ENCODE assay signal across 12 cellular contexts in genomic region chr2:134504586-134505336, GRCh38.
DNase-seq lines count a peak whose midpoint lies in the region; ATAC-seq and TF ChIP-seq lines count a peak whose summit lies in the region.
"Had no signal": no experiment of that assay in that cellular context is flagged by ENCODE, and none has a peak within 500 bp of the region (broad histone marks: within the 10 kb centered on the region; RNA-seq: fewer than 3 reads in every experiment).

No MANE protein-coding gene starts in this region.

- H3K4me3 ChIP-seq in HCT116 (replicated peaks in 1 of 2; ENCODE audit: low read depth in 1 of 2, low read length in 2 of 2) (no peak overlapping the region), mesenchymal stem cell (ENCODE audit: insufficient read depth in 1 of 2, low read depth in 1 of 2, low read length in 2 of 2) (no peak overlapping the region), tibial nerve (no peak overlapping the region)

- 70% methylated on average over 5 of the region's 5 CpGs for WGBS in mesenchymal stem cell
- WGBS in tibial nerve, 2 donors, result 78 to 86% methylated on average over 5 of the region's 5 CpGs

- no peak overlapping the region for H4K91ac ChIP-seq in mesenchymal stem cell (ENCODE audit: low read length)

- H2AK5ac ChIP-seq in mesenchymal stem cell (ENCODE audit: low read length, severe bottlenecking), result peak overlapping the region; percentile 1

- no peak for TF ChIP-seq CTCF in HCT116 (IDR thresholded peaks at IDR 0.05 in 2 of 3, conservative IDR thresholded peaks at IDR 0.05 in 1 of 3; ENCODE audit: borderline replicate concordance in 1 of 3, insufficient read depth in 1 of 3, low read depth in 2 of 3, low read length in 2 of 3)
- TF ChIP-seq CTCF in RWPE1 (conservative IDR thresholded peaks at IDR 0.05; ENCODE audit: low read depth), result no peak
- TF ChIP-seq CTCF in tibial nerve (IDR thresholded peaks at IDR 0.05), result no peak

- no peaks in the 10 kb centered on the region for H3K9me2 ChIP-seq in HCT116 (ENCODE audit: insufficient read depth)

- H3K14ac ChIP-seq in mesenchymal stem cell (ENCODE audit: low read length in 2 of 2), result no peak overlapping the region

- RAD21 ChIA-PET in HCT116 (lab: Charles Lee; ENCODE audit: low non-redundant PET in 1 of 2, low total read pairs in 2 of 2, uncharacterized antibody in 2 of 2, unreplicated experiment in 2 of 2), result no interaction called here

- no peak for TF ChIP-seq EP300 in tibial nerve (IDR thresholded peaks at IDR 0.05)

- H2BK12ac ChIP-seq in mesenchymal stem cell (ENCODE audit: low read length in 2 of 2), result no peak overlapping the region

- H3K23ac ChIP-seq in mesenchymal stem cell (ENCODE audit: low read length in 2 of 2), result no peak overlapping the region

- intact Hi-C loops in HCT116 (cut with micrococcal nuclease), result no loop called here

- TF ChIP-seq POLR2A in HCT116 (IDR thresholded peaks at IDR 0.05; ENCODE audit: borderline replicate concordance, extremely low read depth, insufficient read depth, insufficient read length) (no peak), tibial nerve (IDR thresholded peaks at IDR 0.05) (no peak)

- H3K27me3 ChIP-seq in HCT116 (ENCODE audit: insufficient read depth, low read length) (peaks cover 8% of the 10 kb centered on the region; the same call in 1 of the 2 replicates), mesenchymal stem cell (ENCODE audit: control insufficient read depth in 1 of 2, insufficient read depth in 1 of 2, low read length in 2 of 2) (peaks cover 0 to 39% of the 10 kb centered on the region in 2 experiments), tibial nerve (no peaks in the 10 kb centered on the region)

- ATAC-seq in HCT116, result no peak
- ATAC-seq in esophagus mucosa, result peak; percentile 97
- ATAC-seq in GM18517 (IDR thresholded peaks at IDR 0.05; ENCODE audit: unreplicated experiment), result no peak

- no peak overlapping the region for H3K4ac ChIP-seq in mesenchymal stem cell (ENCODE audit: low read depth in 1 of 2, low read length in 2 of 2)

- H3K79me1 ChIP-seq in mesenchymal stem cell (replicated peaks; ENCODE audit: low read length, poor library complexity, severe bottlenecking), result peaks cover 22% of the 10 kb centered on the region

- no peak overlapping the region for H2BK15ac ChIP-seq in mesenchymal stem cell (ENCODE audit: low read depth, poor library complexity, severe bottlenecking)

- H3K9me3 ChIP-seq in HCT116 (ENCODE audit: control insufficient read depth in 1 of 2, insufficient read depth in 1 of 2, low read depth in 1 of 2, low read length in 2 of 2) (no peaks in the 10 kb centered on the region), mesenchymal stem cell (ENCODE audit: control insufficient read depth, low read length) (no peaks in the 10 kb centered on the region), tibial nerve (no peaks in the 10 kb centered on the region)

- no peak for TF ChIP-seq RAD21 in HCT116 (IDR thresholded peaks at IDR 0.05; ENCODE audit: low read depth)

- POLR2A ChIA-PET in HCT116 (lab: Charles Lee) (no interaction called here), RWPE1 (lab: Yijun Ruan, JAX; ENCODE audit: low non-redundant PET) (no interaction called here)

- H4K8ac ChIP-seq in mesenchymal stem cell (ENCODE audit: low read length), result no peak overlapping the region

- DNase-seq in HCT116 (ENCODE audit: low read depth, low spot score), result no peak
- peak; percentile 78 for DNase-seq in RWPE1 (ENCODE audit: low spot score)
- DNase-seq in mesenchymal stem cell, result no peak
- no peak for DNase-seq in tibial nerve (ENCODE audit: low spot score in 2 of 2)
- no peak for DNase-seq in NK-92 treated with Interleukin-12 subunit alpha and Interleukin-12 subunit beta, amount 100 ng/mL, for 24 hours (lab: John Stamatoyannopoulos, UW)
- DNase-seq: NCI-H187 treated with DMSO at 0.1 percent for 48 hours, NCI-H2171, NCI-H510A, SHP77 treated with DMSO at 0.1 percent for 48 hours had no signal

- BruUV-seq in HCT116 (replicated peaks; lab: Mats Ljungman, UMichigan), result no TSS peak

- no peaks in the 10 kb centered on the region for H3K79me2 ChIP-seq in HCT116 (ENCODE audit: insufficient read depth, low read length)

- no peak overlapping the region for H3K18ac ChIP-seq in mesenchymal stem cell (ENCODE audit: low read depth in 1 of 2, low read length in 2 of 2)

- no peak overlapping the region for H2BK5ac ChIP-seq in mesenchymal stem cell (ENCODE audit: low read depth, low read length, poor library complexity, severe bottlenecking)

- H2BK120ac ChIP-seq in mesenchymal stem cell (ENCODE audit: low read depth, low read length), result no peak overlapping the region

- H2AFZ ChIP-seq in HCT116 (ENCODE audit: low read depth, low read length, poor library complexity, severe bottlenecking) (no peak overlapping the region), mesenchymal stem cell (ENCODE audit: low read depth, low read length) (no peak overlapping the region)

- H3K27ac ChIP-seq in HCT116 (ENCODE audit: low read depth, low read length), result no peak overlapping the region
- H3K27ac ChIP-seq in RWPE1, result no peak overlapping the region
- H3K27ac ChIP-seq in mesenchymal stem cell (ENCODE audit: low read length, poor library complexity, severe bottlenecking), result no peak overlapping the region
- no peak overlapping the region for H3K27ac ChIP-seq in tibial nerve
- H3K27ac ChIP-seq: C4-2B had no signal

- no peaks in the 10 kb centered on the region for H3K4me1 ChIP-seq in HCT116 (ENCODE audit: control insufficient read depth in 1 of 2, insufficient read depth in 2 of 2, low read length in 2 of 2)
- H3K4me1 ChIP-seq in mesenchymal stem cell (ENCODE audit: control insufficient read depth, insufficient read depth, low read depth, low read length), result peaks cover 10% of the 10 kb centered on the region
- no peaks in the 10 kb centered on the region for H3K4me1 ChIP-seq in tibial nerve

- H3K36me3 ChIP-seq in HCT116 (ENCODE audit: control insufficient read depth in 1 of 2, insufficient read depth in 2 of 2, low read length in 2 of 2) (no peaks in the 10 kb centered on the region), mesenchymal stem cell (ENCODE audit: control insufficient read depth in 1 of 2, insufficient read depth in 2 of 2, low read depth in 1 of 2, low read length in 2 of 2) (peaks cover 0 to 6% of the 10 kb centered on the region in 2 experiments), tibial nerve (no peaks in the 10 kb centered on the region)

- CTCF ChIA-PET in HCT116 (lab: Charles Lee) (no interaction called here), RWPE1 (lab: Yijun Ruan, JAX) (no interaction called here)

- no peaks in the 10 kb centered on the region for H4K20me1 ChIP-seq in HCT116 (ENCODE audit: insufficient read depth)

- H3K9ac ChIP-seq in HCT116 (ENCODE audit: low read length), result no peak overlapping the region
- no peak overlapping the region for H3K9ac ChIP-seq in mesenchymal stem cell (ENCODE audit: low read length)

- no peak overlapping the region for H3K4me2 ChIP-seq in HCT116 (ENCODE audit: low read length)
- no peak overlapping the region for H3K4me2 ChIP-seq in mesenchymal stem cell (ENCODE audit: low read length, poor library complexity, severe bottlenecking)

TF ChIP-seq in HCT116, 20 proteins besides CTCF, POLR2A, EP300 and RAD21:
- TF ChIP-seq CEBPB (IDR thresholded peaks at IDR 0.05; ENCODE audit: low read depth), result 0 out of 2 replicates have a peak, but pooled peaks have one; percentile 22
- no peak for TF ChIP-seq EZH2 (IDR thresholded peaks at IDR 0.05)
